ENCODE assay signal across 7 cellular contexts in genomic region chr14:23977216-23977615, GRCh38. TPM values are rescaled to one million over a fixed set of nuclear protein-coding genes. Genes with fewer than 3 reads are reported as not detected.
DNase-seq lines count a peak whose midpoint lies in the region; ATAC-seq and TF ChIP-seq lines count a peak whose summit lies in the region.
"Not testable (repeated sequence)": the region's sequence is repeated elsewhere in the genome, so short reads cannot be mapped to it uniquely, and the experiment has no call there.

No MANE protein-coding gene starts in this region.

- not testable (repeated sequence) for H3K27ac Mint-ChIP-seq in activated T-helper 17 cell treated with anti-CD3 and anti-CD28 coated beads, Interleukin-2, amount 50 U/mL, for 72 hours

- H3K4me2 ChIP-seq in DOHH2 (ENCODE audit: low read length); parathyroid adenoma (ENCODE audit: low read length): not testable (repeated sequence)

- WGBS in liver, result 76% methylated on average over 3 of the region's 3 CpGs

- not testable (repeated sequence) for H3K4me1 ChIP-seq in DOHH2 (ENCODE audit: control insufficient read depth, low read length); liver (ENCODE audit: control insufficient read depth in 4 of 4, insufficient read depth in 4 of 4, low read length in 3 of 4); parathyroid adenoma

- peak; percentile 28 for TF ChIP-seq CTCF in DOHH2 (IDR thresholded peaks at IDR 0.05; ENCODE audit: low read depth, low read length, poor library complexity, severe bottlenecking)
- TF ChIP-seq CTCF in liver (IDR thresholded peaks at IDR 0.05; ENCODE audit: low read depth, low read length, missing input control), result peak; percentile 14
- TF ChIP-seq CTCF in parathyroid adenoma (IDR thresholded peaks at IDR 0.05), result peak; percentile 35

- not testable (repeated sequence) for H3K79me2 ChIP-seq in DOHH2 (ENCODE audit: control insufficient read depth, low read length); parathyroid adenoma

- H3K4me3 Mint-ChIP-seq in activated T-helper 17 cell treated with anti-CD3 and anti-CD28 coated beads, Interleukin-2, amount 50 U/mL, for 72 hours, result not testable (repeated sequence)

- not testable (repeated sequence) for H2AFZ ChIP-seq in parathyroid adenoma

- not testable (repeated sequence) for TF ChIP-seq POLR2A in erythroblast (IDR thresholded peaks at IDR 0.05; ENCODE audit: low read length)

- peak; percentile 25 for DNase-seq in RKO (ENCODE audit: low spot score)
- DNase-seq in erythroblast (lab: John Stamatoyannopoulos, UW), result peak; percentile 28 to 45

- not testable (repeated sequence) for H3F3A ChIP-seq in DOHH2 (ENCODE audit: control insufficient read depth, insufficient read depth)

- H4K20me1 ChIP-seq in DOHH2 (ENCODE audit: control insufficient read depth, insufficient read depth, low read depth, low read length), result not testable (repeated sequence)

- not testable (repeated sequence) for H3K9ac ChIP-seq in liver (ENCODE audit: low read depth in 1 of 2, low read length in 2 of 2); parathyroid adenoma

- H3K36me3 ChIP-seq in DOHH2 (ENCODE audit: control insufficient read depth, low read length); liver (ENCODE audit: control insufficient read depth in 4 of 4, insufficient read depth in 3 of 4, low read depth in 1 of 4, low read length in 3 of 4); parathyroid adenoma (ENCODE audit: control insufficient read depth, insufficient read depth, low read length): not testable (repeated sequence)

- not testable (repeated sequence) for H3K27me3 ChIP-seq in DOHH2 (ENCODE audit: control insufficient read depth, low read length); liver (ENCODE audit: control insufficient read depth in 4 of 4, insufficient read depth in 4 of 4, low read length in 3 of 4); parathyroid adenoma (ENCODE audit: control insufficient read depth, insufficient read depth, low read length)

- not testable (repeated sequence) for H3K9me2 ChIP-seq in DOHH2 (replicated peaks; ENCODE audit: control insufficient read depth, low read length)

- not testable (repeated sequence) for H3K9me3 Mint-ChIP-seq in activated T-helper 17 cell treated with anti-CD3 and anti-CD28 coated beads, Interleukin-2, amount 50 U/mL, for 72 hours

- peak in 1 of 2 donors; percentile 48 for TF ChIP-seq RAD21 in liver (IDR thresholded peaks at IDR 0.05)

- H3K27ac ChIP-seq in DOHH2 (ENCODE audit: low read depth, low read length); liver (ENCODE audit: low read depth in 1 of 2, low read length in 2 of 2); parathyroid adenoma: not testable (repeated sequence)

- ATAC-seq in HG02642 (IDR thresholded peaks at IDR 0.05; ENCODE audit: poor library complexity, unreplicated experiment), result peak; percentile 48
- peak; percentile 38 for ATAC-seq in activated T-helper 17 cell treated with anti-CD3 and anti-CD28 coated beads, Interleukin-2, amount 50 U/mL, for 72 hours (replicated peaks)

- not testable (repeated sequence) for H3K9me3 ChIP-seq in DOHH2 (ENCODE audit: control insufficient read depth, insufficient read depth, low read length); liver (ENCODE audit: control insufficient read depth in 4 of 4, low read length in 3 of 4); parathyroid adenoma (ENCODE audit: control insufficient read depth, low read length)

- not testable (repeated sequence) for H3K27me3 Mint-ChIP-seq in activated T-helper 17 cell treated with anti-CD3 and anti-CD28 coated beads, Interleukin-2, amount 50 U/mL, for 72 hours

- not testable (repeated sequence) for H3K36me3 Mint-ChIP-seq in activated T-helper 17 cell treated with anti-CD3 and anti-CD28 coated beads, Interleukin-2, amount 50 U/mL, for 72 hours (ENCODE audit: low read depth)

- not testable (repeated sequence) for H3K4me3 ChIP-seq in DOHH2 (ENCODE audit: low read length); liver (ENCODE audit: low read depth in 1 of 3, low read length in 3 of 3); parathyroid adenoma (ENCODE audit: low read depth, low read length)

- not testable (repeated sequence) for H3K4me1 Mint-ChIP-seq in activated T-helper 17 cell treated with anti-CD3 and anti-CD28 coated beads, Interleukin-2, amount 50 U/mL, for 72 hours

RNA-seq across cellular contexts. Expression of gene DHRS4L2, which starts 11.5 kb away (rescaled TPM):
- total RNA-seq in activated T-helper 17 cell treated with anti-CD3 and anti-CD28 coated beads, Interleukin-2, amount 50 U/mL, for 72 hours, result 10 to 100 TPM; 15.8 to 17.9 TPM
- total RNA-seq in liver, result 10 to 100 TPM; 16.7 to 56.8 TPM
- 10 to 100 TPM; 40.8 to 47.2 TPM for polyA plus RNA-seq in liver

RNA-seq across cellular contexts. Expression of gene DHRS4, which starts 23.6 kb away (rescaled TPM):
- 10 to 100 TPM; 14.6 to 15.0 TPM for total RNA-seq in activated T-helper 17 cell treated with anti-CD3 and anti-CD28 coated beads, Interleukin-2, amount 50 U/mL, for 72 hours
- total RNA-seq in liver, result 10 to 100 TPM; 53.6 to 57.7 TPM
- polyA plus RNA-seq in liver, result 10 to 100 TPM; 65.3 to 70.2 TPM
